ENCODE assay signal across 13 cellular contexts in the genomic region with DNA sequence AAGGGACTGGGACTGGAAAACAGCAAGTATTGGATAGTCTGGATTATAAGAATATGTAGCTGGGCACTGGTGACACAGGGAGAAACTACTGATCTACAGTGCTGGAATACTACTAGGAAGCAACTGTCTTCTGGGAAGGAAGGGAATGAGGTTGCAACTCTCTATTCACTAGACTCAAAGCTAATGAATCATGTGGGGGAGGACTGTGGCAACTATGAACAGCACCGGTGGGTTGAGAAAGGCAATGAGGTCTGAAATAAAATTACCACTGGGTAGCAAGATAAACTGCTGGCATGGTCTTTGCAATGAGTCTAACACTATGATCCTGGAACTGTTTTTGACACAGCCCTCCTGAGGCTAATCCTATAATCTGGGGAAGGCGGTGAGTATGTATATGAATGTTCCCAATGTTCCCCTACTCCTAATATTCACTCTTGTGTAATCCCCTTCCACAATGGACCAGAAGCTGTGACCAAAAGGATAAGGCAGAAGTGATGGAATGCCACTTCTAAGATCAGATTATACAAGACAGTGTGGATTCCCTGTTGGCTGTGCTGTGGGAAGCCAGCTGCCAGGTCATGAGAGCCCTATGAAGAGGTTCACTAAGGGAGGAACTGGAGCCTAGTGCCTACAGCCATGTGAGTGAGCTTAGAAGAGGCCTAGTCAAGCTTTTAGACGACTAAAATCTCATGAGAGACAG.
A peak's percentile ranks its signal among the peaks of the same experiment; 100 is the strongest.
DNase-seq lines count a peak whose midpoint lies in the region; ATAC-seq, FAIRE-seq and TF ChIP-seq lines count a peak whose summit lies in the region.
"Had no signal": no experiment of that assay in that cellular context is flagged by ENCODE, and none has a peak within 500 bp of the region (broad histone marks: within the 10 kb centered on the region; RNA-seq: fewer than 3 reads in every experiment).

No MANE protein-coding gene starts in this region.

- H3K9me3 ChIP-seq in endothelial cell of umbilical vein (replicated peaks; ENCODE audit: control insufficient read depth, insufficient read depth, low read length): no peaks in the 10 kb centered on the region
- H3K9me3 ChIP-seq: SJSA1 had no signal

- intact Hi-C loops in endothelial cell of umbilical vein (cut with micrococcal nuclease): no loop called here

- H3K4me1 ChIP-seq in endothelial cell of umbilical vein (ENCODE audit: control insufficient read depth, extremely low read depth, insufficient read depth, low read length): no peaks in the 10 kb centered on the region
- H3K4me1 ChIP-seq: SJSA1 had no signal

- no peak overlapping the region for H3K27ac ChIP-seq in endothelial cell of umbilical vein (ENCODE audit: insufficient read depth, low read depth, low read length)
- H3K27ac ChIP-seq: SJSA1 had no signal

- dilution Hi-C loops in endothelial cell of umbilical vein (cut with MboI; ENCODE audit: extremely low pct_ligation_motif_present, low sequenced_read_pairs): no loop called here

- H2AFZ ChIP-seq in endothelial cell of umbilical vein (ENCODE audit: low read depth, low read length): no peak overlapping the region

- ATAC-seq in omental fat pad (ENCODE audit: low FRiP score) (peak; percentile 70), HG02973 (IDR thresholded peaks at IDR 0.05; ENCODE audit: unreplicated experiment) (no peak)

- H3K36me3 ChIP-seq in endothelial cell of umbilical vein (ENCODE audit: control insufficient read depth in 2 of 2, extremely low read depth in 1 of 2, insufficient read depth in 2 of 2, low read length in 2 of 2): no peaks in the 10 kb centered on the region
- no peaks in the 10 kb centered on the region for H3K36me3 ChIP-seq in H7 (replicated peaks; ENCODE audit: control insufficient read depth, insufficient read depth, low read length)
- H3K36me3 ChIP-seq: SJSA1 had no signal

- no peaks in the 10 kb centered on the region for H3K9me1 ChIP-seq in endothelial cell of umbilical vein (replicated peaks; ENCODE audit: control insufficient read depth, extremely low read depth, insufficient read depth, low read length)

- peak; percentile 60 for FAIRE-seq in endothelial cell of umbilical vein (lab: Jason Lieb, UNC)
- FAIRE-seq: endometrium, HTR-8/SVneo had no signal

- no peak for TF ChIP-seq CTCF in endothelial cell of umbilical vein (IDR thresholded peaks at IDR 0.05; ENCODE audit: extremely low read depth in 1 of 2, insufficient read depth in 1 of 2, low read depth in 1 of 2, low read length in 2 of 2)
- TF ChIP-seq CTCF in omental fat pad (IDR thresholded peaks at IDR 0.05): no peak

- H3K9ac ChIP-seq in endothelial cell of umbilical vein (replicated peaks; ENCODE audit: extremely low read depth, insufficient read depth, low read length): no peak overlapping the region

- POLR2A ChIA-PET in endothelial cell of umbilical vein (lab: Charles Lee): interaction anchor here (0.6 kb wide), 2 partner anchors 8 to 21 kb away, joined by 3 to 4 read pairs; no protein-coding TSS in a partner anchor

- no peak overlapping the region for H3K4me2 ChIP-seq in endothelial cell of umbilical vein (ENCODE audit: insufficient read depth, low read length)

- no peak for TF ChIP-seq POLR2A in endothelial cell of umbilical vein (IDR thresholded peaks at IDR 0.05; ENCODE audit: low read depth, low read length)

- H3K4me3 ChIP-seq in endothelial cell of umbilical vein (replicated peaks in 1 of 3; ENCODE audit: insufficient read depth in 1 of 3, low read depth in 1 of 3, low read length in 3 of 3): no peak overlapping the region
- H3K4me3 ChIP-seq in H7 (ENCODE audit: insufficient read depth, low read depth, low read length): no peak overlapping the region
- H3K4me3 ChIP-seq: SJSA1 had no signal

- DNase-seq in HK-2 (ENCODE audit: unreplicated experiment) (peak; percentile 5), NOMO-1 treated with dmso at 0.1 percent for 144 hours (lab: John Stamatoyannopoulos, UW; ENCODE audit: unreplicated experiment) (peak; percentile 8), endothelial cell of umbilical vein (ENCODE audit: low read depth, low spot score) (no peak), omental fat pad (ENCODE audit: low spot score) (no peak), H7 (no peak), NCI-H2227 treated with DMSO at 0.1 percent for 48 hours (lab: John Stamatoyannopoulos, UW) (no peak)
- DNase-seq: activated CD4-positive, alpha-beta memory T cell treated with anti-CD3 and anti-CD28 coated beads for 36 hours; NCI-H2107; stimulated activated CD4-positive, alpha-beta T cell treated with anti-CD3 and anti-CD28 coated beads, Interleukin-4, amount 100 ng/mL, for 1 hour had no signal

- no TSS peak for BruUV-seq in endothelial cell of umbilical vein (replicated peaks; lab: Mats Ljungman, UMichigan)

- CTCF ChIA-PET in endothelial cell of umbilical vein (lab: Charles Lee): interaction anchor here (0.6 to 1.0 kb wide), 2 partner anchors 9 to 378 kb away, joined by 3 to 4 read pairs; no protein-coding TSS in a partner anchor

- no peaks in the 10 kb centered on the region for H3K79me2 ChIP-seq in endothelial cell of umbilical vein (ENCODE audit: control insufficient read depth, insufficient read depth, low read length)

- H3K27me3 ChIP-seq in endothelial cell of umbilical vein (ENCODE audit: control insufficient read depth in 2 of 2, insufficient read depth in 2 of 2, low read length in 2 of 2) (no peaks in the 10 kb centered on the region), H7 (ENCODE audit: control insufficient read depth, insufficient read depth, low read length) (no peaks in the 10 kb centered on the region)
- H3K27me3 ChIP-seq: SJSA1 had no signal

- H4K20me1 ChIP-seq in endothelial cell of umbilical vein (replicated peaks; ENCODE audit: control insufficient read depth, extremely low read depth, insufficient read depth, low read length): no peaks in the 10 kb centered on the region

TF ChIP-seq in endothelial cell of umbilical vein, 7 proteins besides CTCF, POLR2A, EP300 and RAD21:
- TF ChIP-seq FOS (IDR thresholded peaks at IDR 0.05; ENCODE audit: borderline replicate concordance, insufficient read depth, low read length) (no peak), GATA2 (IDR thresholded peaks at IDR 0.05; ENCODE audit: insufficient read depth, insufficient read length, low read depth, low read length) (no peak), JUN (IDR thresholded peaks at IDR 0.05; ENCODE audit: borderline replicate concordance, insufficient read depth, insufficient read length, low read depth) (no peak), POLR2AphosphoS5 (IDR thresholded peaks at IDR 0.05; ENCODE audit: insufficient read depth, low read depth, low read length) (no peak), MYC (IDR thresholded peaks at IDR 0.05; ENCODE audit: low read depth, low read length) (no peak), EZH2 (IDR thresholded peaks at IDR 0.05; ENCODE audit: borderline replicate concordance, low read depth, low read length, severe bottlenecking) (no peak)
- TF ChIP-seq, protein P1, sequence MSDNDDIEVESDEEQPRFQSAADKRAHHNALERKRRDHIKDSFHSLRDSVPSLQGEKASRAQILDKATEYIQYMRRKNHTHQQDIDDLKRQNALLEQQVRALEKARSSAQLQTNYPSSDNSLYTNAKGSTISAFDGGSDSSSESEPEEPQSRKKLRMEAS (IDR thresholded peaks at IDR 0.05; ENCODE audit: insufficient read depth, insufficient read length): no peak

Comparison
In these comparisons a context has a peak if more than half of its experiments do, and no peak if none do; other contexts are left out.
1. DNase-seq: peak in HK-2 (single experiment) and NOMO-1 treated with dmso at 0.1 percent for 144 hours (single experiment); none in endothelial cell of umbilical vein (single experiment), omental fat pad (single experiment), H7 (single experiment) and NCI-H2227 treated with DMSO at 0.1 percent for 48 hours (single experiment).